ENCODE assay signal across 8 cellular contexts in the genomic region with DNA sequence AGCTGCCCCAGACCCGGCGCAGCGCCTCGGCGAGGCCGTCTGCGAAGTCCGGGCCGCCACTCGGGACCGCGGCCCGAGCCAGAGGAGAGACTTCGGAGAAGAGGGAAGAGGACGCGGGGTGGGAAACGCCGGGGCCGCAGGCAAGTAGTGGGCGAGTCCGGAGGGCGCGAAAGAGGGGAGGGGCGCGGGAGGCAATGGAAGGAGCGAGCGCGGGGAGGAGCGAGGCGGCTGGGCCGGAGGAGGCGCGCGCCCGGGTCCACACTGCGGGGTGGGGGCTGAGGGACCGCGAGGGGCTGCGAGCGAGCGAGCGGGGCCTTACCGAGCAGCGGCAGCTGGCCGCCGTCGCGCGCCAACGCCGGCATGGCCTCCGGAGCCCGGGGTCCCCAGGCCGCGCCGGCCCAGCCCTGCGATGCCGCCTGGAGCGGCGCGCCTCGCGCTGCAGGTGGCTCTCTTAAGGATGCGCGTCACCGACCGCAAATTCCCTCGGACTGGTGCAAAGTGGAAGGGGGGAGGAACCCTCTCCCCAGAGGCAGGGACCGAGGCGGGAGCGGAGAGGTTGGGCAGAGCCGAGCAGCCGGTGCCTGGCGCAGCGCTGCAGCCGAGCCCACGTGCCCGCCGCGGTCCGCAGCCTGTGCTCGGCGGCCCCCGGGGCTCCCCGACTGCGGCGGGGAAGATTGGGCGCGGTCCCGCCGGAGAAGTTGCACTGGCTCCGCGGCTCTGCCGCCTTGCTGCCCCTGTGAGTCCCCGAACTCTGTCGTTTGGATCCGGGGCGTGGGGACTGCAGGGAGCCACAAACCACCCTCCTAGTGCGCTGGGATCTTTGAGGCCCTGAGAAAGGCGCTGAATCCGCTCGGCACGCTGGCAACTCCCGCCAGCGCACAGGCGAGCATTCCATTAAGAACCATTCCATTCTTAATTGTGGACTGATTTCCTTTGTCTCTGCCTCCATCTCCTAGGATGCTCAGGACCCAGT. TPM values are rescaled to one million over a fixed set of nuclear protein-coding genes. Genes with fewer than 3 reads are reported as not detected.
A peak's percentile ranks its signal among the peaks of the same experiment; 100 is the strongest.
DNase-seq lines count a peak whose midpoint lies in the region; ATAC-seq, FAIRE-seq and TF ChIP-seq lines count a peak whose summit lies in the region.

Gene FLT3, minus strand, starts transcription at position 428 of the 973 bp plus-strand sequence. Its CDS starts 66 bp downstream, at position 362.

- H3K4me1 ChIP-seq in OCI-LY3 (ENCODE audit: low read length) (no peaks in the 10 kb centered on the region), K562 (replicated peaks in 1 of 2; ENCODE audit: control insufficient read depth in 2 of 2, insufficient read depth in 2 of 2, low read length in 2 of 2) (peaks cover 0 to 11% of the 10 kb centered on the region in 2 experiments; a peak in 2 of 5 replicates)

- H3K27me3 ChIP-seq in OCI-LY3 (ENCODE audit: low read depth, low read length): peaks cover 23% of the 10 kb centered on the region; the same call in 1 of the 2 replicates
- H3K27me3 ChIP-seq in K562 (ENCODE audit: control insufficient read depth in 2 of 2, insufficient read depth in 2 of 2, low read length in 2 of 2): peaks cover 24 to 26% of the 10 kb centered on the region in 2 experiments

- WGBS in K562 (ENCODE audit: insufficient coverage, low coverage, missing lambda C conversion rate): 12% methylated on average over 22 of the region's 106 CpGs

- H3K79me2 ChIP-seq in OCI-LY3 (ENCODE audit: low read length) (no peaks in the 10 kb centered on the region), K562 (ENCODE audit: control insufficient read depth, insufficient read depth, low read length) (no peaks in the 10 kb centered on the region)

- CTCF ChIA-PET in K562 (lab: Yijun Ruan, JAX; ENCODE audit: low intra/inter-chr PET ratio): no interaction called here

- POLR2A ChIA-PET in K562 (lab: Yijun Ruan, JAX): no interaction called here

- H4K20me1 ChIP-seq in OCI-LY3 (ENCODE audit: insufficient read depth, low read length) (no peaks in the 10 kb centered on the region), K562 (replicated peaks; ENCODE audit: control insufficient read depth, insufficient read depth, low read length) (no peaks in the 10 kb centered on the region)

- no peak for TF ChIP-seq POLR2A in K562 (conservative IDR thresholded peaks at IDR 0.05)

- DNase-seq in K562 (ENCODE audit: extremely low read depth in 1 of 4, low spot score in 3 of 4): peak in 3 of 4 experiments; percentile 5 to 11 (median 8)
- peak; percentile 54 for DNase-seq in iris pigment epithelial cell (ENCODE audit: low read depth)
- peak in 2 of 3 donors; percentile 11 to 42 for DNase-seq in stimulated activated CD4-positive, alpha-beta T cell treated with anti-CD3 and anti-CD28 coated beads, Interleukin-12 subunit alpha, Interleukin-12 subunit beta, amount 100 ng/mL, for 48 hours (ENCODE audit: low read depth in 2 of 3, low spot score in 1 of 3)
- no peak for DNase-seq in putamen (ENCODE audit: low spot score)
- DNase-seq in hippocampal formation (lab: John Stamatoyannopoulos, UW): no peak

- in situ Hi-C loops in K562 (cut with MboI): no loop called here

- no peaks in the 10 kb centered on the region for H3K9me3 ChIP-seq in OCI-LY3 (ENCODE audit: insufficient read depth, low read length)
- no peaks in the 10 kb centered on the region for H3K9me3 ChIP-seq in K562 (replicated peaks; ENCODE audit: control insufficient read depth, insufficient read depth, low read depth, low read length)

- H2AFZ ChIP-seq in OCI-LY3 (ENCODE audit: low read depth, low read length) (no peak within 1 kb of the TSS), K562 (ENCODE audit: low read depth, low read length) (no peak within 1 kb of the TSS)

- BruUV-seq in K562 (replicated peaks; lab: Mats Ljungman, UMichigan): no TSS peak

- H3K4me3 ChIP-seq in GM08714 (ENCODE audit: low read length): peak within 1 kb of the TSS; percentile 48; the same call in 1 of the 2 replicates
- H3K4me3 ChIP-seq in OCI-LY3 (ENCODE audit: low read length): peak within 1 kb of the TSS; percentile 66
- no peak within 1 kb of the TSS for H3K4me3 ChIP-seq in K562

- no peak for TF ChIP-seq EP300 in K562 (IDR thresholded peaks at IDR 0.05; ENCODE audit: low read length)

- H3K4me2 ChIP-seq in OCI-LY3 (ENCODE audit: low read length) (peak within 1 kb of the TSS; percentile 59), K562 (ENCODE audit: insufficient read depth, low read length) (no peak within 1 kb of the TSS)

- peak; percentile 60 for ATAC-seq in HG02798 (IDR thresholded peaks at IDR 0.05; ENCODE audit: poor library complexity, unreplicated experiment)
- no peak for ATAC-seq in K562

- intact Hi-C loops in K562 (cut with micrococcal nuclease): no loop called here

- no peak within 1 kb of the TSS for H3K27ac ChIP-seq in OCI-LY3 (ENCODE audit: low read length)
- H3K27ac ChIP-seq in K562 (ENCODE audit: extremely low read depth, low read depth, low read length): no peak within 1 kb of the TSS

- TF ChIP-seq CTCF in OCI-LY3 (IDR thresholded peaks at IDR 0.05; ENCODE audit: low read depth, low read length) (no peak), K562 (IDR thresholded peaks at IDR 0.05 in 2 of 3, conservative IDR thresholded peaks at IDR 0.05 in 1 of 3; ENCODE audit: insufficient read depth in 2 of 3, low read depth in 1 of 3, low read length in 3 of 3) (no peak)

- no peak for TF ChIP-seq RAD21 in K562 (CRISPR knock-in tag; conservative IDR thresholded peaks at IDR 0.05 in 1 of 2, IDR thresholded peaks at IDR 0.05 in 1 of 2)

- no peak for FAIRE-seq in K562 (lab: Jason Lieb, UNC)

- no peaks in the 10 kb centered on the region for H3K36me3 ChIP-seq in OCI-LY3 (replicated peaks; ENCODE audit: low read depth, low read length)
- no peaks in the 10 kb centered on the region for H3K36me3 ChIP-seq in K562 (ENCODE audit: control insufficient read depth, insufficient read depth, low read length)

- no peaks in the 10 kb centered on the region for H3K9me1 ChIP-seq in K562 (ENCODE audit: control insufficient read depth, insufficient read depth, low read length)

- H3K9ac ChIP-seq in OCI-LY3 (ENCODE audit: low read length) (no peak within 1 kb of the TSS), K562 (ENCODE audit: insufficient read depth in 1 of 2, low read depth in 2 of 2, low read length in 2 of 2) (no peak within 1 kb of the TSS)

TF ChIP-seq in K562, 482 proteins besides CTCF, POLR2A, EP300 and RAD21:
- no peak for TF ChIP-seq MAFF (IDR thresholded peaks at IDR 0.05; ENCODE audit: low read length)
- no peak for TF ChIP-seq WHSC1 (IDR thresholded peaks at IDR 0.05; ENCODE audit: low read length)
- no peak for TF ChIP-seq EWSR1 (IDR thresholded peaks at IDR 0.05; ENCODE audit: borderline replicate concordance, low read depth, partially characterized antibody)
- TF ChIP-seq E2F3 (CRISPR knock-in tag; IDR thresholded peaks at IDR 0.05): no peak
- no peak for TF ChIP-seq ZNF436 (CRISPR knock-in tag; IDR thresholded peaks at IDR 0.05)

RNA-seq across cellular contexts. Expression of gene FLT3, which starts in this region (rescaled TPM):
- total RNA-seq in K562 (2011; cell fraction: chromatin; rRNA removed; ENCODE audit: low replicate concordance): not detected in 2 replicates
- not detected in 2 replicates for total RNA-seq in K562 (2011; cell fraction: nucleolus; rRNA removed)
- total RNA-seq in K562 (2011; cell fraction: nucleoplasm; rRNA removed): not detected in 2 replicates
- not detected in 2 replicates for total RNA-seq in K562 (2014; rRNA removed)
- total RNA-seq in K562 (2014; rRNA removed; fragmentation: Illumina TruSeq; extraction: Trizol): not detected in 2 replicates
- not detected in 2 replicates for total RNA-seq in K562 (2015; rRNA removed; fragmentation: Illumina TruSeq; extraction: Trizol)
- not detected in 2 replicates for total RNA-seq in K562 (2021)
- polyA plus RNA-seq in K562 (2011; rRNA removed): not detected in 2 replicates
- not detected in 2 replicates for polyA plus RNA-seq in K562 (2011; cell fraction: cytosol; rRNA removed)
- polyA plus RNA-seq in K562 (2011; cell fraction: nucleus; rRNA removed): not detected in 2 replicates
- not detected in 2 replicates for polyA plus RNA-seq in K562 (2012)
- polyA plus RNA-seq in K562 (2014; fragmentation: Illumina TruSeq; extraction: Trizol): not detected in 2 replicates
- not detected for polyA plus RNA-seq in K562 (2014; fragmentation: Nextera tagmentation; extraction: Ambion mirVana)
- not detected in 2 replicates for polyA plus RNA-seq in K562 (2014; rRNA removed)
- polyA minus RNA-seq in K562 (2011; rRNA and poly(A)+ RNA removed): not detected in 2 replicates
- polyA minus RNA-seq in K562 (2011; cell fraction: cytosol; rRNA and poly(A)+ RNA removed): not detected in 2 replicates
- not detected in 2 replicates for polyA minus RNA-seq in K562 (2011; cell fraction: nucleus; rRNA and poly(A)+ RNA removed)

Comparison
In these comparisons a context has a peak if more than half of its experiments do, and no peak if none do; other contexts are left out.
1. Peak in DNase-seq in K562; RNA of the gene not detected or under 1 TPM.
2. DNase-seq: peak in iris pigment epithelial cell (single experiment) and stimulated activated CD4-positive, alpha-beta T cell treated with anti-CD3 and anti-CD28 coated beads, Interleukin-12 subunit alpha, Interleukin-12 subunit beta, amount 100 ng/mL, for 48 hours (2 of 3); none in putamen (single experiment) and hippocampal formation (0 of 2).